9 cellular contexts compared by ENCODE assay signal in the genomic region with DNA sequence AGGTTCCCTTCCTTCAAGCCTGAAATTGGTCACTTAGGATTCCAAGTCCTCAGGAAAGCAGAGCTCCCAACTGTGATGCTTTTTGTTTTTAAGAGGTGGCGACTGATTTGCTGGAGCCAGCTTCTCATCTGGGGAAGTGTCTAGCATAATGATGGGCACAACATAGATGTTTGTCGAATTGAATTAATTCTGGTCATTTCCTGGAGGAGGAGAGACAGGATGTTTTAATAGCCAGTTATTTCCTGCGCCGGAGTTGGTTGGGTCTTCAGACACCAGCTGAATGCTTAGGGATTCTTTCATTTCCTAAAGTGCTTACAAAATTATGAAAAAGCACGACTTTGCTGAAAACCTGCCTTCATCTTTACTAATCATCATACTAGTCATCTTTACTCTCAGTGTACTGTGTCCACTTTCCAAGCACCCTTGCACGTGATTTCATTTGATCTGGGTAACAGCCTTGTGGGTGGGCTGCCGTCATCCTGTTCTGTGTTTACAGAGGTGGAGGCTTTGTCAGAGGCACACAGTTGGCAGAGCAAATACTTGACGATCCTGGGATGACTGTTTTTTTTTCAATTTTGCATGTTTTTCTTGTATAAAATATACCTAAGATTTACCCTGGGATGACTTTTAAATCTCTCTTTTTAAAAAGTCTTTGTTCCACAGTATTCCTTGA. TPM values are rescaled to one million over a fixed set of nuclear protein-coding genes. Genes with fewer than 3 reads are reported as not detected.
DNase-seq lines count a peak whose midpoint lies in the region; ATAC-seq and TF ChIP-seq lines count a peak whose summit lies in the region.
"Had no signal": no experiment of that assay in that cellular context is flagged by ENCODE, and none has a peak within 500 bp of the region (broad histone marks: within the 10 kb centered on the region; RNA-seq: fewer than 3 reads in every experiment).

No MANE protein-coding gene starts in this region.

- in situ Hi-C loops in brain microvascular endothelial cell (cut with HindIII; ENCODE audit: low pct_ligation_motif_present, low sequenced_read_pairs), result no loop called here

- H3K27me3 ChIP-seq in brain microvascular endothelial cell (replicated peaks), result no peaks in the 10 kb centered on the region

- H3K36me3 ChIP-seq in brain microvascular endothelial cell (replicated peaks), result no peaks in the 10 kb centered on the region

- peak overlapping the region; percentile 73 for H3K4me3 Mint-ChIP-seq in osteocyte (ENCODE audit: unreplicated experiment)

- ATAC-seq in GM19023 (IDR thresholded peaks at IDR 0.05; ENCODE audit: unreplicated experiment), result no peak

- H3K27ac ChIP-seq in brain microvascular endothelial cell, result no peak overlapping the region

- no peak for TF ChIP-seq CTCF in brain microvascular endothelial cell (IDR thresholded peaks at IDR 0.05; ENCODE audit: low read depth, low read length, missing control alignments)
- TF ChIP-seq CTCF in osteocyte (IDR thresholded peaks at IDR 0.05), result no peak

- no peak overlapping the region for H3K4me3 ChIP-seq in brain microvascular endothelial cell (ENCODE audit: low read depth, low read length)

- H3K9me3 Mint-ChIP-seq in osteocyte (ENCODE audit: unreplicated experiment), result no peaks in the 10 kb centered on the region

- DNase-seq in activated CD4-positive, alpha-beta T cell treated with anti-CD3 and anti-CD28 coated beads for 48 hours, result peak; percentile 33
- no peak for DNase-seq in activated CD4-positive, alpha-beta T cell treated with anti-CD3 and anti-CD28 coated beads, Interleukin-2, amount 50 U/mL, for 4 hours
- DNase-seq in NCI-H1417 treated with DMSO at 0.1 percent for 48 hours (lab: John Stamatoyannopoulos, UW) (peak; percentile 6), brain microvascular endothelial cell (peak; percentile 69), osteocyte (ENCODE audit: extremely low spot score, unreplicated experiment) (peak; percentile 81), cerebellar nuclear complex (lab: John Stamatoyannopoulos, UW) (no peak), AML-193 (lab: John Stamatoyannopoulos, UW) (no peak)
- DNase-seq: NCI-H187 had no signal

- no peaks in the 10 kb centered on the region for H3K27me3 Mint-ChIP-seq in osteocyte (ENCODE audit: unreplicated experiment)

- H3K36me3 Mint-ChIP-seq in osteocyte (ENCODE audit: unreplicated experiment), result peaks cover 5% of the 10 kb centered on the region

- peaks cover 46% of the 10 kb centered on the region for H3K4me1 Mint-ChIP-seq in osteocyte (ENCODE audit: unreplicated experiment)

- peak overlapping the region; percentile 91 for H3K27ac Mint-ChIP-seq in osteocyte (ENCODE audit: unreplicated experiment)

RNA-seq across cellular contexts. Expression of gene RGS12, which starts 49.5 kb away (rescaled TPM):
- total RNA-seq in osteocyte, result 32.5 and 35.6 TPM in 2 replicates

Comparison
In these comparisons a context has a peak if more than half of its experiments do, and no peak if none do; other contexts are left out.
1. DNase-seq: peak in activated CD4-positive, alpha-beta T cell treated with anti-CD3 and anti-CD28 coated beads for 48 hours (single experiment), NCI-H1417 treated with DMSO at 0.1 percent for 48 hours (single experiment), brain microvascular endothelial cell (single experiment) and osteocyte (single experiment); none in activated CD4-positive, alpha-beta T cell treated with anti-CD3 and anti-CD28 coated beads, Interleukin-2, amount 50 U/mL, for 4 hours (0 of 2), cerebellar nuclear complex (0 of 2) and AML-193 (0 of 2).